24 cellular contexts compared by ENCODE assay signal in genomic region chr3:11228041-11228440, GRCh38.
"Had no signal": no experiment of that assay in that cellular context is flagged by ENCODE, and none has a peak within 500 bp of the region (broad histone marks: within the 10 kb centered on the region; RNA-seq: fewer than 3 reads in every experiment).

No MANE protein-coding gene starts in this region.

- H3K4me3 ChIP-seq: coronary artery, hepatocyte, left lung, tibial nerve had no signal

- H3K27ac Mint-ChIP-seq: activated B cell treated with CpG ODN at 0.5 μM for 24 hours; activated CD4-positive, alpha-beta T cell treated with anti-CD3 and anti-CD28 coated beads for 36 hours; activated naive CD4-positive, alpha-beta T cell treated with anti-CD3 and anti-CD28 coated beads for 36 hours; activated T-cell treated with anti-CD3 and anti-CD28 coated beads, Interleukin-2, amount 50 U/mL, for 72 hours; naive thymus-derived CD4-positive, alpha-beta T cell; progenitor cell of endocrine pancreas; T-helper 17 cell had no signal

- H3K27me3 ChIP-seq: left lung, tibial nerve had no signal

- H3K4me3 Mint-ChIP-seq: activated B cell treated with CpG ODN at 0.5 μM for 24 hours; activated CD4-positive, alpha-beta T cell treated with anti-CD3 and anti-CD28 coated beads for 36 hours; activated naive CD4-positive, alpha-beta T cell treated with anti-CD3 and anti-CD28 coated beads for 36 hours; activated T-cell treated with anti-CD3 and anti-CD28 coated beads, Interleukin-2, amount 50 U/mL, for 72 hours; naive thymus-derived CD4-positive, alpha-beta T cell; neural crest cell; T-helper 17 cell had no signal

- H3K27ac ChIP-seq: coronary artery, hepatocyte had no signal

- H3K79me2 ChIP-seq: hepatocyte had no signal

- ATAC-seq: activated CD4-positive, alpha-beta T cell treated with anti-CD3 and anti-CD28 coated beads for 36 hours; activated T-cell treated with anti-CD3 and anti-CD28 coated beads, Interleukin-2, amount 50 U/mL, for 72 hours; left lung; T-helper 17 cell had no signal

- DNase-seq: activated B cell treated with CpG ODN at 0.5 μM for 24 hours; activated CD4-positive, alpha-beta T cell treated with anti-CD3 and anti-CD28 coated beads for 36 hours; activated CD4-positive, alpha-beta T cell treated with anti-CD3 and anti-CD28 coated beads, Interleukin-2, amount 50 U/mL, for 48 hours; activated CD8-positive, alpha-beta memory T cell treated with anti-CD3 and anti-CD28 coated beads, Interleukin-2, amount 50 U/mL, for 48 hours; activated effector memory CD4-positive, alpha-beta T cell treated with Interleukin-2 at 50 U/mL for 16 hours; activated naive CD4-positive, alpha-beta T cell treated with anti-CD3 and anti-CD28 coated beads for 36 hours; activated naive CD8-positive, alpha-beta T cell treated with anti-CD3 and anti-CD28 coated beads, Interleukin-2, amount 10 ng/mL, durations not matched to agents 7 days and 5 days; activated T-cell treated with anti-CD3 and anti-CD28 coated beads, Interleukin-2, amount 50 U/mL, for 72 hours; amygdala; cerebellar nuclear complex; foreskin melanocyte; glutamatergic neuron; kidney glomerular epithelial cell; left lung; retina; stimulated activated CD4-positive, alpha-beta T cell treated with anti-CD3 and anti-CD28 coated beads, Interleukin-4, amount 100 ng/mL, for 24 hours; stimulated activated naive CD4-positive, alpha-beta T cell treated with Interleukin-2 at 50 U/mL for 16 hours; T-helper 17 cell had no signal

- H3K36me3 Mint-ChIP-seq: activated naive CD8-positive, alpha-beta T cell treated with anti-CD3 and anti-CD28 coated beads, Interleukin-2, amount 10 ng/mL, durations not matched to agents 7 days and 5 days; naive thymus-derived CD4-positive, alpha-beta T cell had no signal

- H3K36me3 ChIP-seq: left lung, tibial nerve had no signal

- H2AFZ ChIP-seq: hepatocyte had no signal

- H3K9me3 Mint-ChIP-seq: activated B cell treated with CpG ODN at 0.5 μM for 24 hours; activated naive CD4-positive, alpha-beta T cell treated with anti-CD3 and anti-CD28 coated beads for 36 hours; activated T-cell treated with anti-CD3 and anti-CD28 coated beads, Interleukin-2, amount 50 U/mL, for 72 hours; naive thymus-derived CD4-positive, alpha-beta T cell; neural crest cell had no signal

- H3K4me1 Mint-ChIP-seq: neural crest cell had no signal

- H3K4me2 ChIP-seq: hepatocyte had no signal

- H3K9me3 ChIP-seq: left lung, tibial nerve had no signal
